8 cellular contexts compared by ENCODE assay signal in genomic region chr3:167380004-167380689, GRCh38. TPM values are rescaled to one million over a fixed set of nuclear protein-coding genes. Genes with fewer than 3 reads are reported as not detected.
DNase-seq lines count a peak whose midpoint lies in the region; ATAC-seq, FAIRE-seq and TF ChIP-seq lines count a peak whose summit lies in the region.

Gene ZBBX (minus strand): TSS chr3:167380297. CDS start chr3:167372901, 7,396 bp downstream.

- CTCF ChIA-PET in A673 (lab: Charles Lee): interaction anchor here (1.4 to 1.5 kb wide), 2 partner anchors 361 to 502 kb away, joined by 5 to 13 read pairs; no protein-coding TSS in a partner anchor

- intact Hi-C loops in A673 (cut with micrococcal nuclease; ENCODE audit: unreplicated experiment): loop anchor here (1.0 to 5.0 kb wide), 2 partner anchors 357 to 502 kb away; partner anchors contain the start of gene SERPINI1

- TF ChIP-seq CTCF in A673 (conservative IDR thresholded peaks at IDR 0.05; ENCODE audit: low read depth, low read length): peak; percentile 94
- peak; percentile 46 for TF ChIP-seq CTCF in WI38 (IDR thresholded peaks at IDR 0.05; ENCODE audit: low read depth, low read length)
- TF ChIP-seq CTCF in cardiac fibroblast (IDR thresholded peaks at IDR 0.05; ENCODE audit: low read depth, low read length): peak; percentile 93

- BruUV-seq in A673 (replicated peaks; lab: Mats Ljungman, UMichigan): no TSS peak

- H3K4me1 ChIP-seq in A673 (ENCODE audit: insufficient read depth, low read length, poor library complexity, severe bottlenecking): no peaks in the 10 kb centered on the region

- H3K9me3 ChIP-seq in A673 (ENCODE audit: low read depth, low read length, poor library complexity, severe bottlenecking): no peaks in the 10 kb centered on the region

- peak; percentile 85 for FAIRE-seq in islet of Langerhans (lab: Jason Lieb, UNC)

- DNase-seq in A673 (ENCODE audit: low spot score) (peak; percentile 90), NCI-H2196 treated with DMSO at 0.1 percent for 48 hours (lab: John Stamatoyannopoulos, UW; ENCODE audit: unreplicated experiment) (peak; percentile 87), cardiac fibroblast (ENCODE audit: low read depth in 2 of 2) (peak; percentile 83 to 84)
- peak; percentile 74 to 82 (median 77) for DNase-seq in stimulated activated CD4-positive, alpha-beta T cell treated with anti-CD3 and anti-CD28 coated beads, Interleukin-12 subunit alpha, Interleukin-12 subunit beta, amount 100 ng/mL, for 48 hours (ENCODE audit: low read depth in 2 of 3, low spot score in 1 of 3)

- POLR2A ChIA-PET in A673 (lab: Charles Lee; ENCODE audit: low non-redundant PET): interaction anchor here (0.5 kb wide), 1 partner anchor 1628 kb away, joined by 3 read pairs; no protein-coding TSS in a partner anchor

- ATAC-seq in GM18870 (IDR thresholded peaks at IDR 0.05; ENCODE audit: unreplicated experiment) (peak; percentile 99), HG03139 (IDR thresholded peaks at IDR 0.05; ENCODE audit: unreplicated experiment) (peak; percentile 100)

- H3K27ac ChIP-seq in A673 (ENCODE audit: low read depth, low read length, poor library complexity, severe bottlenecking): no peak within 1 kb of the TSS

- peak within 1 kb of the TSS; percentile 38 for H3K4me3 ChIP-seq in A673 (ENCODE audit: low read depth, low read length, poor library complexity, severe bottlenecking)
- 0 out of 2 replicates have a peak within 1 kb of the TSS, but pooled peaks have one; percentile 28 for H3K4me3 ChIP-seq in WI38 (ENCODE audit: low read depth, low read length)
- peak within 1 kb of the TSS; percentile 51 to 59 for H3K4me3 ChIP-seq in cardiac fibroblast (replicated peaks in 1 of 2; ENCODE audit: low read depth in 2 of 2, low read length in 2 of 2)

- H3K36me3 ChIP-seq in A673 (ENCODE audit: insufficient read depth, low read length, poor library complexity, severe bottlenecking): no peaks in the 10 kb centered on the region

- no peaks in the 10 kb centered on the region for H3K27me3 ChIP-seq in A673 (replicated peaks; ENCODE audit: insufficient read depth, low read depth, low read length, poor library complexity)

RNA-seq across cellular contexts. Expression of gene ZBBX, which starts in this region (rescaled TPM):
- not detected in 2 replicates for total RNA-seq in A673 (2021)

Comparison
In these comparisons a context has a peak if more than half of its experiments do, and no peak if none do; other contexts are left out.
1. Peak in DNase-seq and H3K4me3 ChIP-seq in A673; RNA of the gene not detected or under 1 TPM.